ENCODE assay signal across 12 cellular contexts in genomic region chr2:132438650-132439030, GRCh38. TPM values are rescaled to one million over a fixed set of nuclear protein-coding genes. Genes with fewer than 3 reads are reported as not detected.
A peak's percentile ranks its signal among the peaks of the same experiment; 100 is the strongest.
DNase-seq lines count a peak whose midpoint lies in the region; ATAC-seq, FAIRE-seq and TF ChIP-seq lines count a peak whose summit lies in the region.
"Had no signal": no experiment of that assay in that cellular context is flagged by ENCODE, and none has a peak within 500 bp of the region (broad histone marks: within the 10 kb centered on the region; RNA-seq: fewer than 3 reads in every experiment).

No MANE protein-coding gene starts in this region.

- no peak for TF ChIP-seq CTCF in bronchial epithelial cell (IDR thresholded peaks at IDR 0.05; ENCODE audit: insufficient read depth, low read length, severe bottlenecking)
- no peak for TF ChIP-seq CTCF in neural cell (IDR thresholded peaks at IDR 0.05; ENCODE audit: poor library complexity, severe bottlenecking)

- peak; percentile 55 for FAIRE-seq in bronchial epithelial cell (lab: Jason Lieb, UNC)
- FAIRE-seq: GM12891 had no signal

- peaks cover 7% of the 10 kb centered on the region; the same call in 1 of the 2 replicates for H3K9me3 ChIP-seq in MG63
- H3K9me3 ChIP-seq in neural cell (ENCODE audit: low read length) = no peaks in the 10 kb centered on the region

- no peak overlapping the region for H3K4me2 ChIP-seq in neural cell (ENCODE audit: low read length)

- peak overlapping the region; percentile 55 for H3K27ac ChIP-seq in neural cell (ENCODE audit: low read length)
- H3K27ac ChIP-seq: heart left ventricle had no signal

- peak overlapping the region; percentile 24 for H3K9ac ChIP-seq in neural cell (ENCODE audit: low read length)

- H3K79me2 ChIP-seq in neural cell (replicated peaks; ENCODE audit: insufficient read depth, low read length) = no peaks in the 10 kb centered on the region

- no peak for ATAC-seq in HG02571 (IDR thresholded peaks at IDR 0.05; ENCODE audit: unreplicated experiment)
- ATAC-seq: naive thymus-derived CD4-positive, alpha-beta T cell had no signal

- H3K4me3 ChIP-seq in MG63 = no peak overlapping the region
- H3K4me3 ChIP-seq in bronchial epithelial cell (ENCODE audit: low read depth, low read length) = no peak overlapping the region
- H3K4me3 ChIP-seq in neural cell (ENCODE audit: low read length) = peak overlapping the region; percentile 13
- H3K4me3 ChIP-seq: heart left ventricle had no signal

- DNase-seq in EH (ENCODE audit: low read depth) (peak; percentile 98), MG63 (peak; percentile 88), bronchial epithelial cell (ENCODE audit: low read depth) (peak; percentile 99), NCI-H2196 (lab: John Stamatoyannopoulos, UW; ENCODE audit: unreplicated experiment) (no peak), NAMALWA (ENCODE audit: low spot score) (no peak)
- no peak for DNase-seq in activated naive CD4-positive, alpha-beta T cell treated with anti-CD3 and anti-CD28 coated beads, Interleukin-2, amount 50 U/mL, for 16 hours
- DNase-seq: heart left ventricle; naive thymus-derived CD4-positive, alpha-beta T cell had no signal

- H3F3A ChIP-seq in neural cell (ENCODE audit: insufficient read depth, low read length, poor library complexity, severe bottlenecking) = no peaks in the 10 kb centered on the region

- no peak overlapping the region for H2AFZ ChIP-seq in neural cell (ENCODE audit: low read depth, low read length)

- TF ChIP-seq EP300 in neural cell (conservative IDR thresholded peaks at IDR 0.05; ENCODE audit: poor library complexity, severe bottlenecking) = no peak

- no peaks in the 10 kb centered on the region for H4K20me1 ChIP-seq in neural cell (ENCODE audit: insufficient read depth)

- no peaks in the 10 kb centered on the region for H3K27me3 ChIP-seq in MG63
- H3K27me3 ChIP-seq in bronchial epithelial cell (ENCODE audit: control insufficient read depth, insufficient read depth, low read length) = no peaks in the 10 kb centered on the region
- H3K27me3 ChIP-seq in neural cell (ENCODE audit: insufficient read depth, low read depth, low read length) = no peaks in the 10 kb centered on the region
- H3K27me3 ChIP-seq: heart left ventricle had no signal

- H3K36me3 ChIP-seq in MG63 (no peaks in the 10 kb centered on the region), bronchial epithelial cell (ENCODE audit: control insufficient read depth, insufficient read depth, low read length) (no peaks in the 10 kb centered on the region), neural cell (ENCODE audit: insufficient read depth, low read length) (no peaks in the 10 kb centered on the region)
- H3K36me3 ChIP-seq: heart left ventricle had no signal

- H3K9me2 ChIP-seq in neural cell (ENCODE audit: insufficient read depth, low read length) = no peaks in the 10 kb centered on the region

- no peak for TF ChIP-seq RAD21 in neural cell (conservative IDR thresholded peaks at IDR 0.05)

TF ChIP-seq in neural cell, 6 proteins besides CTCF, POLR2A, EP300 and RAD21:
- TF ChIP-seq MXI1 (conservative IDR thresholded peaks at IDR 0.05; ENCODE audit: poor library complexity, severe bottlenecking) (no peak), POLR2AphosphoS5 (IDR thresholded peaks at IDR 0.05) (peak; percentile 33)

RNA-seq across cellular contexts. Expression of gene GPR39, which starts 22.0 kb away (rescaled TPM):
- total RNA-seq in MG63 (2014; rRNA removed; shearing (Covaris generic); ENCODE audit: low replicate concordance) = 0.95 and 3.1 TPM in 2 replicates
- 7.1 and 10.0 TPM in 2 replicates for total RNA-seq in bronchial epithelial cell
- 0.90 and 1.1 TPM in 2 replicates for polyA plus RNA-seq in neural cell
- 0.93 and 1.2 TPM in 2 replicates for polyA minus RNA-seq in neural cell
- total RNA-seq: activated naive CD4-positive, alpha-beta T cell treated with anti-CD3 and anti-CD28 coated beads, Interleukin-2, amount 50 U/mL, for 72 hours; heart left ventricle; naive thymus-derived CD4-positive, alpha-beta T cell had no signal
- polyA plus RNA-seq: naive thymus-derived CD4-positive, alpha-beta T cell had no signal

Comparison
In these comparisons a context has a peak if more than half of its experiments do, and no peak if none do; other contexts are left out.
1. DNase-seq: peak in EH (single experiment), MG63 (single experiment) and bronchial epithelial cell (single experiment); none in NCI-H2196 (single experiment), activated naive CD4-positive, alpha-beta T cell treated with anti-CD3 and anti-CD28 coated beads, Interleukin-2, amount 50 U/mL, for 16 hours (single experiment) and NAMALWA (single experiment).